Comparison of ENCODE assay signal across 11 cellular contexts in genomic region chr12:50211392-50212070, GRCh38. TPM values are rescaled to one million over a fixed set of nuclear protein-coding genes. Genes with fewer than 3 reads are reported as not detected.
A peak's percentile ranks its signal among the peaks of the same experiment; 100 is the strongest.
DNase-seq lines count a peak whose midpoint lies in the region; ATAC-seq and TF ChIP-seq lines count a peak whose summit lies in the region.
"Had no signal": no experiment of that assay in that cellular context is flagged by ENCODE, and none has a peak within 500 bp of the region (broad histone marks: within the 10 kb centered on the region; RNA-seq: fewer than 3 reads in every experiment).

No MANE protein-coding gene starts in this region.

- peak overlapping the region; percentile 48 for H3K4me3 Mint-ChIP-seq in T-helper 1 cell treated with Interleukin-12 subunit alpha and Interleukin-12 subunit beta and Interleukin-4 antibody, amounts not matched to agents 30 μg/mL and 1 μg/mL, for 36 hours
- H3K4me3 Mint-ChIP-seq in activated naive CD8-positive, alpha-beta T cell = peak overlapping the region; percentile 55
- no peak overlapping the region for H3K4me3 Mint-ChIP-seq in stimulated activated memory B cell treated with anti-CD40 and anti-IgM and Interleukin-4, amounts not matched to agents 10 μg/mL and 1 μg/mL and 100 μg/mL, for 72 hours

- H3K4me1 Mint-ChIP-seq in T-helper 1 cell treated with Interleukin-12 subunit alpha and Interleukin-12 subunit beta and Interleukin-4 antibody, amounts not matched to agents 30 μg/mL and 1 μg/mL, for 36 hours (ENCODE audit: low read depth) = peaks cover 24% of the 10 kb centered on the region
- peaks cover 44% of the 10 kb centered on the region for H3K4me1 Mint-ChIP-seq in activated naive CD8-positive, alpha-beta T cell (ENCODE audit: low read depth)
- peaks cover 12% of the 10 kb centered on the region for H3K4me1 Mint-ChIP-seq in stimulated activated memory B cell treated with anti-CD40 and anti-IgM and Interleukin-4, amounts not matched to agents 10 μg/mL and 1 μg/mL and 100 μg/mL, for 72 hours

- no peak for TF ChIP-seq CTCF in right atrium auricular region (IDR thresholded peaks at IDR 0.05)

- H3K27me3 ChIP-seq in right atrium auricular region = no peaks in the 10 kb centered on the region
- H3K27me3 ChIP-seq: tibial nerve had no signal

- ATAC-seq in stimulated activated memory B cell treated with anti-CD40 and anti-IgM and Interleukin-4, amounts not matched to agents 10 μg/mL and 1 μg/mL and 100 μg/mL, for 72 hours = no peak

- no peaks in the 10 kb centered on the region for H3K9me3 Mint-ChIP-seq in T-helper 1 cell treated with Interleukin-12 subunit alpha and Interleukin-12 subunit beta and Interleukin-4 antibody, amounts not matched to agents 30 μg/mL and 1 μg/mL, for 36 hours
- H3K9me3 Mint-ChIP-seq in activated naive CD8-positive, alpha-beta T cell (ENCODE audit: low read depth) = no peaks in the 10 kb centered on the region
- no peaks in the 10 kb centered on the region for H3K9me3 Mint-ChIP-seq in stimulated activated memory B cell treated with anti-CD40 and anti-IgM and Interleukin-4, amounts not matched to agents 10 μg/mL and 1 μg/mL and 100 μg/mL, for 72 hours

- peaks cover 10% of the 10 kb centered on the region for H3K36me3 Mint-ChIP-seq in T-helper 1 cell treated with Interleukin-12 subunit alpha and Interleukin-12 subunit beta and Interleukin-4 antibody, amounts not matched to agents 30 μg/mL and 1 μg/mL, for 36 hours (ENCODE audit: low read depth)
- no peaks in the 10 kb centered on the region for H3K36me3 Mint-ChIP-seq in activated naive CD8-positive, alpha-beta T cell
- peaks cover 7% of the 10 kb centered on the region for H3K36me3 Mint-ChIP-seq in stimulated activated memory B cell treated with anti-CD40 and anti-IgM and Interleukin-4, amounts not matched to agents 10 μg/mL and 1 μg/mL and 100 μg/mL, for 72 hours

- peaks cover 4% of the 10 kb centered on the region for H3K36me3 ChIP-seq in right atrium auricular region

- H3K9me3 ChIP-seq in right atrium auricular region = no peaks in the 10 kb centered on the region
- H3K9me3 ChIP-seq: tibial nerve had no signal

- DNase-seq in T-helper 1 cell (no peak), right atrium auricular region (ENCODE audit: low spot score) (no peak), pons (ENCODE audit: low spot score) (no peak), GOT3 (lab: John Stamatoyannopoulos, UW) (no peak), AG08395 (ENCODE audit: low spot score) (no peak)
- DNase-seq: NCI-H2107 had no signal

- peak overlapping the region; percentile 29 to 51 for H3K27ac ChIP-seq in right atrium auricular region
- H3K27ac ChIP-seq: 22Rv1 had no signal

- peak overlapping the region; percentile 87 for H3K27ac Mint-ChIP-seq in T-helper 1 cell treated with Interleukin-12 subunit alpha and Interleukin-12 subunit beta and Interleukin-4 antibody, amounts not matched to agents 30 μg/mL and 1 μg/mL, for 36 hours
- H3K27ac Mint-ChIP-seq in activated naive CD8-positive, alpha-beta T cell = peak overlapping the region; percentile 93
- H3K27ac Mint-ChIP-seq in stimulated activated memory B cell treated with anti-CD40 and anti-IgM and Interleukin-4, amounts not matched to agents 10 μg/mL and 1 μg/mL and 100 μg/mL, for 72 hours = peak overlapping the region; percentile 58

- no peaks in the 10 kb centered on the region for H3K27me3 Mint-ChIP-seq in T-helper 1 cell treated with Interleukin-12 subunit alpha and Interleukin-12 subunit beta and Interleukin-4 antibody, amounts not matched to agents 30 μg/mL and 1 μg/mL, for 36 hours (ENCODE audit: low read depth)
- no peaks in the 10 kb centered on the region for H3K27me3 Mint-ChIP-seq in activated naive CD8-positive, alpha-beta T cell
- no peaks in the 10 kb centered on the region for H3K27me3 Mint-ChIP-seq in stimulated activated memory B cell treated with anti-CD40 and anti-IgM and Interleukin-4, amounts not matched to agents 10 μg/mL and 1 μg/mL and 100 μg/mL, for 72 hours

- H3K4me1 ChIP-seq in right atrium auricular region = peaks cover 0 to 10% of the 10 kb centered on the region in 2 donors

- H3K4me3 ChIP-seq in right atrium auricular region = no peak overlapping the region
- H3K4me3 ChIP-seq: tibial nerve had no signal

RNA-seq across cellular contexts. Expression of gene CERS5, which starts 44.4 kb away (rescaled TPM):
- total RNA-seq in right atrium auricular region = 10 to 100 TPM in 1 of 2 donors, 1 to 10 TPM in 1; 6.7 to 11.2 TPM
